Comparison of ENCODE assay signal across 29 cellular contexts in genomic region chr5:43279548-43280274, GRCh38.
"Had no signal": no experiment of that assay in that cellular context is flagged by ENCODE, and none has a peak within 500 bp of the region (broad histone marks: within the 10 kb centered on the region; RNA-seq: fewer than 3 reads in every experiment).

No MANE protein-coding gene starts in this region.

- H3K4me1 Mint-ChIP-seq: naive B cell; natural killer cell; nephron progenitor cell; neural progenitor cell; stimulated activated naive B cell treated with anti-CD40 and anti-IgM and Interleukin-4, amounts not matched to agents 10 μg/mL and 1 μg/mL and 100 μg/mL, for 72 hours had no signal

- H3K4me3 ChIP-seq: left lung, lung, neural progenitor cell, ovary, right atrium auricular region, skin epidermis, stomach, testis, thyroid gland, transverse colon, upper lobe of left lung had no signal

- DNase-seq: hippocampal formation; kidney glomerular epithelial cell; left cardiac atrium; left lung; mesendoderm; naive B cell; natural killer cell; nephron progenitor cell; ovary; stimulated activated CD4-positive, alpha-beta T cell treated with anti-CD3 and anti-CD28 coated beads, Interleukin-12 subunit alpha, Interleukin-12 subunit beta, amount 100 ng/mL, for 4 hours; stimulated activated CD4-positive, alpha-beta T cell treated with anti-CD3 and anti-CD28 coated beads, Interleukin-15, amount 100 ng/mL, for 24 hours; stimulated activated CD4-positive, alpha-beta T cell treated with anti-CD3 and anti-CD28 coated beads, Interleukin-2, amount 100 ng/mL, for 24 hours; stimulated activated CD4-positive, alpha-beta T cell treated with anti-CD3 and anti-CD28 coated beads, Interleukin-4, amount 100 ng/mL, for 1 hour; stimulated activated naive B cell treated with anti-CD40 and anti-IgM and Interleukin-4, amounts not matched to agents 10 μg/mL and 1 μg/mL and 100 μg/mL, for 72 hours; stimulated activated naive CD8-positive, alpha-beta T cell treated with anti-CD3 and anti-CD28 coated beads, Interleukin-15, Interleukin-2, amounts not matched to agents 100 U/mL and 50 U/mL, for 24 hours; stomach; testis; thyroid gland; transverse colon; upper lobe of left lung had no signal

- H3K9me3 ChIP-seq: left lung, ovary, right atrium auricular region, stomach, testis, thyroid gland, transverse colon, upper lobe of left lung had no signal

- H3K9ac ChIP-seq: neural progenitor cell had no signal

- H3K36me3 Mint-ChIP-seq: naive B cell, natural killer cell had no signal

- H3K4me3 Mint-ChIP-seq: mesothelial cell of epicardium; naive B cell; natural killer cell; nephron progenitor cell; neural progenitor cell; stimulated activated naive B cell treated with anti-CD40 and anti-IgM and Interleukin-4, amounts not matched to agents 10 μg/mL and 1 μg/mL and 100 μg/mL, for 72 hours had no signal

- H2AFZ ChIP-seq: neural progenitor cell had no signal

- H3K27ac ChIP-seq: left lung, neural progenitor cell, ovary, right atrium auricular region, skin epidermis, stomach, testis, thyroid gland, transverse colon, upper lobe of left lung had no signal

- H3K36me3 ChIP-seq: left lung, neural progenitor cell, ovary, right atrium auricular region, thyroid gland, transverse colon, upper lobe of left lung had no signal

- H3K9me3 Mint-ChIP-seq: mesothelial cell of epicardium, nephron progenitor cell had no signal

- H3K4me1 ChIP-seq: left lung, right atrium auricular region, testis, transverse colon had no signal

- H3K27me3 ChIP-seq: left lung, neural progenitor cell, ovary, right atrium auricular region, stomach, testis, thyroid gland, transverse colon, upper lobe of left lung had no signal

- H3K4me2 ChIP-seq: neural progenitor cell had no signal

- ATAC-seq: left cardiac atrium; left lung; natural killer cell; sciatic nerve; stimulated activated naive B cell treated with anti-CD40 and anti-IgM and Interleukin-4, amounts not matched to agents 10 μg/mL and 1 μg/mL and 100 μg/mL, for 72 hours; stimulated activated naive CD8-positive, alpha-beta T cell treated with anti-CD3 and anti-CD28 coated beads, Interleukin-15, Interleukin-2, amounts not matched to agents 100 U/mL and 50 U/mL, for 24 hours had no signal

- H3K27ac Mint-ChIP-seq: mesothelial cell of epicardium; naive B cell; natural killer cell; nephron progenitor cell; neural progenitor cell; progenitor cell of endocrine pancreas; stimulated activated naive B cell treated with anti-CD40 and anti-IgM and Interleukin-4, amounts not matched to agents 10 μg/mL and 1 μg/mL and 100 μg/mL, for 72 hours had no signal

- FAIRE-seq: keratinocyte, urothelium cell line had no signal
